ENCODE assay signal across 8 cellular contexts in genomic region chr20:32356935-32357868, GRCh38. TPM values are rescaled to one million over a fixed set of nuclear protein-coding genes. Genes with fewer than 3 reads are reported as not detected.
DNase-seq lines count a peak whose midpoint lies in the region; ATAC-seq and TF ChIP-seq lines count a peak whose summit lies in the region.

No MANE protein-coding gene starts in this region.

- H3K27ac ChIP-seq in brain microvascular endothelial cell (peak overlapping the region; percentile 97), subcutaneous abdominal adipose tissue (ENCODE audit: low read depth, low read length) (peak overlapping the region; percentile 90)

- ATAC-seq in GM19467 (IDR thresholded peaks at IDR 0.05; ENCODE audit: unreplicated experiment): no peak

- H3K9ac ChIP-seq in subcutaneous abdominal adipose tissue (ENCODE audit: low read length in 5 of 5): peak overlapping the region; percentile 42 to 99 (median 92)

- no peaks in the 10 kb centered on the region for H3K27me3 ChIP-seq in MG63
- H3K27me3 ChIP-seq in brain microvascular endothelial cell (replicated peaks): no peaks in the 10 kb centered on the region
- H3K27me3 ChIP-seq in subcutaneous abdominal adipose tissue (ENCODE audit: control insufficient read depth in 5 of 5, insufficient read depth in 4 of 5, low read length in 5 of 5): no peaks in the 10 kb centered on the region

- H3K4me3 ChIP-seq in MG63 (peak overlapping the region; percentile 78), brain microvascular endothelial cell (ENCODE audit: low read depth, low read length) (peak overlapping the region; percentile 91), subcutaneous abdominal adipose tissue (ENCODE audit: low read depth in 1 of 5, low read length in 5 of 5) (peak overlapping the region; percentile 74 to 90 (median 85))

- H3K36me3 ChIP-seq in MG63 (peaks cover 18% of the 10 kb centered on the region), brain microvascular endothelial cell (replicated peaks) (no peaks in the 10 kb centered on the region), subcutaneous abdominal adipose tissue (ENCODE audit: control insufficient read depth in 5 of 5, insufficient read depth in 5 of 5, low read length in 5 of 5) (no peaks in the 10 kb centered on the region)

- H3K9me3 ChIP-seq in MG63 (no peaks in the 10 kb centered on the region), subcutaneous abdominal adipose tissue (ENCODE audit: control insufficient read depth in 5 of 5, low read length in 5 of 5) (no peaks in the 10 kb centered on the region)

- in situ Hi-C loops in brain microvascular endothelial cell (cut with HindIII; ENCODE audit: low pct_ligation_motif_present, low sequenced_read_pairs): no loop called here

- H3K4me1 ChIP-seq in subcutaneous abdominal adipose tissue (ENCODE audit: control insufficient read depth in 5 of 5, insufficient read depth in 5 of 5, low read length in 5 of 5): peaks cover 2 to 44% (median 34%) of the 10 kb centered on the region in 5 donors

- DNase-seq in NCI-H146 (lab: John Stamatoyannopoulos, UW) (peak; percentile 82), NCI-H146 treated with DMSO at 0.1 percent for 48 hours (lab: John Stamatoyannopoulos, UW; ENCODE audit: unreplicated experiment) (no peak), MG63 (peak; percentile 60), brain microvascular endothelial cell (peak; percentile 46), kidney tubule cell (ENCODE audit: low spot score) (peak; percentile 81)
- DNase-seq in activated CD4-positive, alpha-beta T cell treated with anti-CD3 and anti-CD28 coated beads for 1 hour: no peak

- TF ChIP-seq CTCF in brain microvascular endothelial cell (IDR thresholded peaks at IDR 0.05; ENCODE audit: low read depth, low read length, missing control alignments): no peak

RNA-seq across cellular contexts. Expression of gene ASXL1, which starts 0.9 kb away (rescaled TPM):
- total RNA-seq in MG63 (2014; rRNA removed; shearing (Covaris generic); ENCODE audit: low replicate concordance): 25.2 and 39.8 TPM in 2 replicates

Comparison
In these comparisons a context has a peak if more than half of its experiments do, and no peak if none do; other contexts are left out.
1. DNase-seq: peak in NCI-H146 (single experiment), MG63 (single experiment), brain microvascular endothelial cell (single experiment) and kidney tubule cell (single experiment); none in NCI-H146 treated with DMSO at 0.1 percent for 48 hours (single experiment) and activated CD4-positive, alpha-beta T cell treated with anti-CD3 and anti-CD28 coated beads for 1 hour (single experiment).
2. Peak in every context shown above with its lines, with median percentiles within 50 percentile points of each other: H3K4me3 ChIP-seq.